1 cellular context compared by ENCODE assay signal in the genomic region with DNA sequence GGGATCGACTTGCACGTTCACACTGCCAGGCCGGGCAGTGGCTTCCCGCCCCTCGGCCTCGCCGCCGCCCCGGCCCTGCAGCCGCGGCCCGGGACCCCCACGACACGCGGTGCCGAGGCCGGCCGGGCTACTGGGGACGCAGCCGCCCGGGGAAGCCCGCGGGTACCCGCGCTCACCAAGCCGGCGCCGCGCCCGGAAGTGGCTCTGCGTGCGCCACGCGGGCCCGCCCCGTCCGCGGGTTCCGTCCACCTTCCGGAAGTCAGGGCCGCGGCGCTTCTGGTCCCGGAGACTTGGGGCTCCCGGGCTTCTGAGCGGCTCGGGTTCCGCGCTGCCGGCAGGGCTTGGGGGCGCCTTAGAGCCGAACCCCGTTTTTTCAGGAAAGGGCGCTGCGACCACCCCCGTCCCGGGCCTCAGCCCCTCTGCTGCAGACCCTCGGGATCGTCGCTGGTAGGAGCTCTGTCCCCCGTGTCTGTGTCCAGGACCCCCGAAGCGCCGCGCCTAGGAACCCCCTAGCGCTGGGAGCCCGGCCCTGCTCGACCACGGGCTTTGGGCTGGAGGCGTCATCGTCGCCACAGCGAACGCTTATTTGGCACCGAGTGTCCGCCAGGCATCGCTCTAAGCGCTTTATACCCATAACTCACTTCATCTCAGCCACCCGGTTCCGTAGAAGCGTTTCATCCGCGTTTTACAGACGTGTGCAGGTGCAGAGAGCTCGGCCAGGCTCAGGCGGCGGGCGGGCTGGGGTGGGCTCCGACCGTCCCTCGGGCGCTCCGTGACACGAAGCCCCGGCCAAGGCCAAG.
TF ChIP-seq lines count a peak whose summit lies in the region.

A gene with protein sequence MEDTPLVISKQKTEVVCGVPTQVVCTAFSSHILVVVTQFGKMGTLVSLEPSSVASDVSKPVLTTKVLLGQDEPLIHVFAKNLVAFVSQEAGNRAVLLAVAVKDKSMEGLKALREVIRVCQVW (minus strand): TSS at position 200 of the 800 bp plus-strand sequence. CDS start 693 bp downstream, outside the sequence.

TF ChIP-seq in K562, 482 proteins besides CTCF, POLR2A, EP300 and RAD21 (continued from another document and continues in another):
- TF ChIP-seq, protein P1, sequence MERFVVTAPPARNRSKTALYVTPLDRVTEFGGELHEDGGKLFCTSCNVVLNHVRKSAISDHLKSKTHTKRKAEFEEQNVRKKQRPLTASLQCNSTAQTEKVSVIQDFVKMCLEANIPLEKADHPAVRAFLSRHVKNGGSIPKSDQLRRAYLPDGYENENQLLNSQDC (CRISPR knock-in tag; IDR thresholded peaks at IDR 0.05), result no peak
- peak; percentile 75 for TF ChIP-seq KDM5B (IDR thresholded peaks at IDR 0.05; ENCODE audit: insufficient replicate concordance, low read depth, low read length)
- TF ChIP-seq HIVEP1 (CRISPR knock-in tag; IDR thresholded peaks at IDR 0.05), result 0 out of 2 replicates have a peak, but pooled peaks have one; percentile 51
- peak; percentile 91 for TF ChIP-seq RB1 (IDR thresholded peaks at IDR 0.05; ENCODE audit: low read depth)
- TF ChIP-seq, protein P2, sequence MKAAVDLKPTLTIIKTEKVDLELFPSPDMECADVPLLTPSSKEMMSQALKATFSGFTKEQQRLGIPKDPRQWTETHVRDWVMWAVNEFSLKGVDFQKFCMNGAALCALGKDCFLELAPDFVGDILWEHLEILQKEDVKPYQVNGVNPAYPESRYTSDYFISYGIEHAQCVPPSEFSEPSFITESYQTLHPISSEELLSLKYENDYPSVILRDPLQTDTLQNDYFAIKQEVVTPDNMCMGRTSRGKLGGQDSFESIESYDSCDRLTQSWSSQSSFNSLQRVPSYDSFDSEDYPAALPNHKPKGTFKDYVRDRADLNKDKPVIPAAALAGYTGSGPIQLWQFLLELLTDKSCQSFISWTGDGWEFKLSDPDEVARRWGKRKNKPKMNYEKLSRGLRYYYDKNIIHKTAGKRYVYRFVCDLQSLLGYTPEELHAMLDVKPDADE (conservative IDR thresholded peaks at IDR 0.05; ENCODE audit: control insufficient read depth, low read depth, low read length), result peak; percentile 60
- no peak for TF ChIP-seq CEBPG (CRISPR knock-in tag; IDR thresholded peaks at IDR 0.05)
- no peak for TF ChIP-seq CEBPG (tag; conservative IDR thresholded peaks at IDR 0.05 in 1 of 2, IDR thresholded peaks at IDR 0.05 in 1 of 2)
- peak; percentile 38; the same call in 1 of the 2 replicates for TF ChIP-seq ZNF12 (CRISPR knock-in tag; IDR thresholded peaks at IDR 0.05)
- TF ChIP-seq, protein P3, sequence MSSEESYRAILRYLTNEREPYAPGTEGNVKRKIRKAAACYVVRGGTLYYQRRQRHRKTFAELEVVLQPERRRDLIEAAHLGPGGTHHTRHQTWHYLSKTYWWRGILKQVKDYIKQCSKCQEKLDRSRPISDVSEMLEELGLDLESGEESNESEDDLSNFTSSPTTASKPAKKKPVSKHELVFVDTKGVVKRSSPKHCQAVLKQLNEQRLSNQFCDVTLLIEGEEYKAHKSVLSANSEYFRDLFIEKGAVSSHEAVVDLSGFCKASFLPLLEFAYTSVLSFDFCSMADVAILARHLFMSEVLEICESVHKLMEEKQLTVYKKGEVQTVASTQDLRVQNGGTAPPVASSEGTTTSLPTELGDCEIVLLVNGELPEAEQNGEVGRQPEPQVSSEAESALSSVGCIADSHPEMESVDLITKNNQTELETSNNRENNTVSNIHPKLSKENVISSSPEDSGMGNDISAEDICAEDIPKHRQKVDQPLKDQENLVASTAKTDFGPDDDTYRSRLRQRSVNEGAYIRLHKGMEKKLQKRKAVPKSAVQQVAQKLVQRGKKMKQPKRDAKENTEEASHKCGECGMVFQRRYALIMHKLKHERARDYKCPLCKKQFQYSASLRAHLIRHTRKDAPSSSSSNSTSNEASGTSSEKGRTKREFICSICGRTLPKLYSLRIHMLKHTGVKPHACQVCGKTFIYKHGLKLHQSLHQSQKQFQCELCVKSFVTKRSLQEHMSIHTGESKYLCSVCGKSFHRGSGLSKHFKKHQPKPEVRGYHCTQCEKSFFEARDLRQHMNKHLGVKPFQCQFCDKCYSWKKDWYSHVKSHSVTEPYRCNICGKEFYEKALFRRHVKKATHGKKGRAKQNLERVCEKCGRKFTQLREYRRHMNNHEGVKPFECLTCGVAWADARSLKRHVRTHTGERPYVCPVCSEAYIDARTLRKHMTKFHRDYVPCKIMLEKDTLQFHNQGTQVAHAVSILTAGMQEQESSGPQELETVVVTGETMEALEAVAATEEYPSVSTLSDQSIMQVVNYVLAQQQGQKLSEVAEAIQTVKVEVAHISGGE (CRISPR knock-in tag; IDR thresholded peaks at IDR 0.05), result peak; percentile 98 to 99 (median 98)
- TF ChIP-seq, protein P4, sequence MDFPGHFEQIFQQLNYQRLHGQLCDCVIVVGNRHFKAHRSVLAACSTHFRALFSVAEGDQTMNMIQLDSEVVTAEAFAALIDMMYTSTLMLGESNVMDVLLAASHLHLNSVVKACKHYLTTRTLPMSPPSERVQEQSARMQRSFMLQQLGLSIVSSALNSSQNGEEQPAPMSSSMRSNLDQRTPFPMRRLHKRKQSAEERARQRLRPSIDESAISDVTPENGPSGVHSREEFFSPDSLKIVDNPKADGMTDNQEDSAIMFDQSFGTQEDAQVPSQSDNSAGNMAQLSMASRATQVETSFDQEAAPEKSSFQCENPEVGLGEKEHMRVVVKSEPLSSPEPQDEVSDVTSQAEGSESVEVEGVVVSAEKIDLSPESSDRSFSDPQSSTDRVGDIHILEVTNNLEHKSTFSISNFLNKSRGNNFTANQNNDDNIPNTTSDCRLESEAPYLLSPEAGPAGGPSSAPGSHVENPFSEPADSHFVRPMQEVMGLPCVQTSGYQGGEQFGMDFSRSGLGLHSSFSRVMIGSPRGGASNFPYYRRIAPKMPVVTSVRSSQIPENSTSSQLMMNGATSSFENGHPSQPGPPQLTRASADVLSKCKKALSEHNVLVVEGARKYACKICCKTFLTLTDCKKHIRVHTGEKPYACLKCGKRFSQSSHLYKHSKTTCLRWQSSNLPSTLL (IDR thresholded peaks at IDR 0.05), result no peak
- TF ChIP-seq OTX1 (CRISPR knock-in tag; IDR thresholded peaks at IDR 0.05), result no peak
- TF ChIP-seq CREBBP (IDR thresholded peaks at IDR 0.05; ENCODE audit: low read depth, low read length), result no peak
- no peak for TF ChIP-seq PHTF2 (CRISPR knock-in tag; IDR thresholded peaks at IDR 0.05)
- peak; percentile 86 for TF ChIP-seq ELF2 (CRISPR knock-in tag; IDR thresholded peaks at IDR 0.05)
- TF ChIP-seq, protein P5, sequence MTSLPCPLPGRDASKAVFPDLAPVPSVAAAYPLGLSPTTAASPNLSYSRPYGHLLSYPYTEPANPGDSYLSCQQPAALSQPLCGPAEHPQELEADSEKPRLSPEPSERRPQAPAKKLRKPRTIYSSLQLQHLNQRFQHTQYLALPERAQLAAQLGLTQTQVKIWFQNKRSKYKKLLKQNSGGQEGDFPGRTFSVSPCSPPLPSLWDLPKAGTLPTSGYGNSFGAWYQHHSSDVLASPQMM (CRISPR knock-in tag; IDR thresholded peaks at IDR 0.05), result no peak
- no peak for TF ChIP-seq STAG1 (CRISPR knock-in tag; IDR thresholded peaks at IDR 0.05; ENCODE audit: borderline replicate concordance)
- no peak for TF ChIP-seq ARNT (IDR thresholded peaks at IDR 0.05)
- TF ChIP-seq, protein P6, sequence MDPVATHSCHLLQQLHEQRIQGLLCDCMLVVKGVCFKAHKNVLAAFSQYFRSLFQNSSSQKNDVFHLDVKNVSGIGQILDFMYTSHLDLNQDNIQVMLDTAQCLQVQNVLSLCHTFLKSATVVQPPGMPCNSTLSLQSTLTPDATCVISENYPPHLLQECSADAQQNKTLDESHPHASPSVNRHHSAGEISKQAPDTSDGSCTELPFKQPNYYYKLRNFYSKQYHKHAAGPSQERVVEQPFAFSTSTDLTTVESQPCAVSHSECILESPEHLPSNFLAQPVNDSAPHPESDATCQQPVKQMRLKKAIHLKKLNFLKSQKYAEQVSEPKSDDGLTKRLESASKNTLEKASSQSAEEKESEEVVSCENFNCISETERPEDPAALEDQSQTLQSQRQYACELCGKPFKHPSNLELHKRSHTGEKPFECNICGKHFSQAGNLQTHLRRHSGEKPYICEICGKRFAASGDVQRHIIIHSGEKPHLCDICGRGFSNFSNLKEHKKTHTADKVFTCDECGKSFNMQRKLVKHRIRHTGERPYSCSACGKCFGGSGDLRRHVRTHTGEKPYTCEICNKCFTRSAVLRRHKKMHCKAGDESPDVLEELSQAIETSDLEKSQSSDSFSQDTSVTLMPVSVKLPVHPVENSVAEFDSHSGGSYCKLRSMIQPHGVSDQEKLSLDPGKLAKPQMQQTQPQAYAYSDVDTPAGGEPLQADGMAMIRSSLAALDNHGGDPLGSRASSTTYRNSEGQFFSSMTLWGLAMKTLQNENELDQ (CRISPR knock-in tag; IDR thresholded peaks at IDR 0.05; ENCODE audit: borderline replicate concordance), result peak; percentile 62; the same call in 1 of the 2 replicates
- no peak; the same call in 1 of the 2 replicates for TF ChIP-seq NFE2 (IDR thresholded peaks at IDR 0.05; ENCODE audit: low read depth)
- no peak for TF ChIP-seq U2AF2 (optimal IDR thresholded peaks at IDR 0.05; ENCODE audit: low read depth, low read length)
- no peak for TF ChIP-seq ZNF354B (CRISPR knock-in tag; IDR thresholded peaks at IDR 0.05)
- peak; percentile 41; the same call in 1 of the 2 replicates for TF ChIP-seq KDM2B (CRISPR knock-in tag; IDR thresholded peaks at IDR 0.05)
- TF ChIP-seq XRCC4 (IDR thresholded peaks at IDR 0.05; ENCODE audit: extremely low read depth, insufficient read depth, insufficient read length), result no peak
- no peak for TF ChIP-seq NR2C2 (CRISPR knock-in tag; IDR thresholded peaks at IDR 0.05)
- peak; percentile 78 for TF ChIP-seq NR2C2 (tag; IDR thresholded peaks at IDR 0.05)
- TF ChIP-seq ZNF224 (CRISPR knock-in tag; IDR thresholded peaks at IDR 0.05), result 0 out of 2 replicates have a peak, but pooled peaks have one; percentile 39
- no peak for TF ChIP-seq HDAC3 (IDR thresholded peaks at IDR 0.05; ENCODE audit: borderline replicate concordance, partially characterized antibody)
- TF ChIP-seq MCM5 (IDR thresholded peaks at IDR 0.05; ENCODE audit: low read depth), result no peak
- no peak for TF ChIP-seq IRF2 (CRISPR knock-in tag; IDR thresholded peaks at IDR 0.05)
- TF ChIP-seq ZNF717 (CRISPR knock-in tag; IDR thresholded peaks at IDR 0.05), result no peak
- TF ChIP-seq, protein P7, sequence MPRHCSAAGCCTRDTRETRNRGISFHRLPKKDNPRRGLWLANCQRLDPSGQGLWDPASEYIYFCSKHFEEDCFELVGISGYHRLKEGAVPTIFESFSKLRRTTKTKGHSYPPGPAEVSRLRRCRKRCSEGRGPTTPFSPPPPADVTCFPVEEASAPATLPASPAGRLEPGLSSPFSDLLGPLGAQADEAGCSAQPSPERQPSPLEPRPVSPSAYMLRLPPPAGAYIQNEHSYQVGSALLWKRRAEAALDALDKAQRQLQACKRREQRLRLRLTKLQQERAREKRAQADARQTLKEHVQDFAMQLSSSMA (CRISPR knock-in tag; IDR thresholded peaks at IDR 0.05), result peak; percentile 86
- no peak for TF ChIP-seq ZNF551 (CRISPR knock-in tag; IDR thresholded peaks at IDR 0.05)
- peak; percentile 95 for TF ChIP-seq MTA3 (IDR thresholded peaks at IDR 0.05; ENCODE audit: borderline replicate concordance)
- TF ChIP-seq SP2 (IDR thresholded peaks at IDR 0.05; ENCODE audit: extremely low read depth, low read depth, low read length, poor library complexity, severe bottlenecking), result peak; percentile 18
- TF ChIP-seq, protein P8, sequence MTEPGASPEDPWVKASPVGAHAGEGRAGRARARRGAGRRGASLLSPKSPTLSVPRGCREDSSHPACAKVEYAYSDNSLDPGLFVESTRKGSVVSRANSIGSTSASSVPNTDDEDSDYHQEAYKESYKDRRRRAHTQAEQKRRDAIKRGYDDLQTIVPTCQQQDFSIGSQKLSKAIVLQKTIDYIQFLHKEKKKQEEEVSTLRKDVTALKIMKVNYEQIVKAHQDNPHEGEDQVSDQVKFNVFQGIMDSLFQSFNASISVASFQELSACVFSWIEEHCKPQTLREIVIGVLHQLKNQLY (CRISPR knock-in tag; conservative IDR thresholded peaks at IDR 0.05), result no peak
- peak; percentile 97 for TF ChIP-seq NCOA1 (IDR thresholded peaks at IDR 0.05; ENCODE audit: low read depth)
- TF ChIP-seq, protein P9, sequence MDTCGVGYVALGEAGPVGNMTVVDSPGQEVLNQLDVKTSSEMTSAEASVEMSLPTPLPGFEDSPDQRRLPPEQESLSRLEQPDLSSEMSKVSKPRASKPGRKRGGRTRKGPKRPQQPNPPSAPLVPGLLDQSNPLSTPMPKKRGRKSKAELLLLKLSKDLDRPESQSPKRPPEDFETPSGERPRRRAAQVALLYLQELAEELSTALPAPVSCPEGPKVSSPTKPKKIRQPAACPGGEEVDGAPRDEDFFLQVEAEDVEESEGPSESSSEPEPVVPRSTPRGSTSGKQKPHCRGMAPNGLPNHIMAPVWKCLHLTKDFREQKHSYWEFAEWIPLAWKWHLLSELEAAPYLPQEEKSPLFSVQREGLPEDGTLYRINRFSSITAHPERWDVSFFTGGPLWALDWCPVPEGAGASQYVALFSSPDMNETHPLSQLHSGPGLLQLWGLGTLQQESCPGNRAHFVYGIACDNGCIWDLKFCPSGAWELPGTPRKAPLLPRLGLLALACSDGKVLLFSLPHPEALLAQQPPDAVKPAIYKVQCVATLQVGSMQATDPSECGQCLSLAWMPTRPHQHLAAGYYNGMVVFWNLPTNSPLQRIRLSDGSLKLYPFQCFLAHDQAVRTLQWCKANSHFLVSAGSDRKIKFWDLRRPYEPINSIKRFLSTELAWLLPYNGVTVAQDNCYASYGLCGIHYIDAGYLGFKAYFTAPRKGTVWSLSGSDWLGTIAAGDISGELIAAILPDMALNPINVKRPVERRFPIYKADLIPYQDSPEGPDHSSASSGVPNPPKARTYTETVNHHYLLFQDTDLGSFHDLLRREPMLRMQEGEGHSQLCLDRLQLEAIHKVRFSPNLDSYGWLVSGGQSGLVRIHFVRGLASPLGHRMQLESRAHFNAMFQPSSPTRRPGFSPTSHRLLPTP (IDR thresholded peaks at IDR 0.05; ENCODE audit: borderline replicate concordance, extremely low read depth, insufficient read length), result no peak
- no peak for TF ChIP-seq CHD4 (IDR thresholded peaks at IDR 0.05; ENCODE audit: insufficient read depth, insufficient replicate concordance, low read depth, low read length, poor library complexity, severe bottlenecking)
- TF ChIP-seq NR2C1 (IDR thresholded peaks at IDR 0.05), result no peak
- peak; percentile 50 for TF ChIP-seq NR2C1 (tag; IDR thresholded peaks at IDR 0.05)
- no peak for TF ChIP-seq COPS2 (conservative IDR thresholded peaks at IDR 0.05)
- TF ChIP-seq ZNF583 (CRISPR knock-in tag; IDR thresholded peaks at IDR 0.05), result no peak
- no peak for TF ChIP-seq RFX7 (CRISPR knock-in tag; IDR thresholded peaks at IDR 0.05)
- no peak for TF ChIP-seq ZNF696 (CRISPR knock-in tag; conservative IDR thresholded peaks at IDR 0.05)
- TF ChIP-seq TBP (optimal IDR thresholded peaks at IDR 0.05; ENCODE audit: low read depth, low read length), result peak; percentile 86
- TF ChIP-seq SREBF2 (CRISPR knock-in tag; IDR thresholded peaks at IDR 0.05), result no peak
